In the genomic region with DNA sequence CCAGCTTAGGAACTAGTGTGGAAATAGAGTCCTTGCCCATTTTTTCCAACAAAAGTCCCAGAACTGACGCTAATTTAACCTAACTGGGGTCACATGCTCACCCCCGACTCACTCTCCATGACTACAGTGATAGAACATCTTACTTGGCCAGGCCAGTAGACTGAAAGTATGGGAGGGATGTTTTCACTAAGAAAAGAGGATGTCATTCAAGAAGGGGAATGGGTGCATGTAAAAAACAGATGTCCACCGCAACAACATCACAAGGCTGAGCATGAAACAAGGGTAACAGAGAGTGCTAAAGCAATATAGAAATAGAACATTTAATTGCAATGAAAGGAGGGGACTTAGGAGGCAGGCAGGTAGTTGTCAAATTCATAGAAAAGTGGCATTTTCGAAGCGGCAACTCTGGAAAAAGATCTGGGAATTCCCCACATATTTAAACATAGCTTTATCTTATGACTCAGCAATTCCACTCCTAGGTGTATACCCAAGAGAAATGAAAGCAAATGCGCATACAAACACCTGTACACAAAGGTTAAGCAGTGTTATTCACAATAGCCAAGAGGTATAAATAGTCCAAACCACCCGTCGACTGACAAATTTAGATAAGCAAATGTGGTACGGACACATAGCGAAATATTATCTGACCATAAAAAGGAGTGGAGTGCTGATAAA, we compare ENCODE assay signal across 11 cellular contexts. TPM values are rescaled to one million over a fixed set of nuclear protein-coding genes. Genes with fewer than 3 reads are reported as not detected.
DNase-seq lines count a peak whose midpoint lies in the region; ATAC-seq, FAIRE-seq and TF ChIP-seq lines count a peak whose summit lies in the region.
"Had no signal": no experiment of that assay in that cellular context is flagged by ENCODE, and none has a peak within 500 bp of the region (broad histone marks: within the 10 kb centered on the region; RNA-seq: fewer than 3 reads in every experiment).

No MANE protein-coding gene starts in this region.

- no peaks in the 10 kb centered on the region for H3K36me3 ChIP-seq in small intestine (ENCODE audit: control insufficient read depth in 2 of 2, insufficient read depth in 2 of 2, low read length in 2 of 2)

- no peak for FAIRE-seq in small intestine (lab: Jason Lieb, UNC)

- peak; percentile 68 to 76 for DNase-seq in foreskin keratinocyte
- no peak for DNase-seq in G401 (ENCODE audit: low spot score)
- no peak for DNase-seq in MV-4-11 (lab: John Stamatoyannopoulos, UW)
- DNase-seq in small intestine = no peak
- DNase-seq in activated T-cell treated with anti-CD3 and anti-CD28 coated beads for 4 hours = no peak
- DNase-seq: activated CD4-positive, alpha-beta T cell treated with anti-CD3 and anti-CD28 coated beads, Interleukin-2, amount 50 U/mL, for 4 hours; left ventricle myocardium superior; stimulated activated CD4-positive, alpha-beta T cell treated with anti-CD3 and anti-CD28 coated beads, Interleukin-15, amount 100 ng/mL, for 24 hours had no signal

- 36 to 59% (median 57%) methylated on average over 10 of the region's 10 CpGs for WGBS in small intestine, 3 donors

- TF ChIP-seq CTCF in foreskin keratinocyte (conservative IDR thresholded peaks at IDR 0.05) = no peak

- H3K4me1 ChIP-seq in foreskin keratinocyte (peaks cover 14% of the 10 kb centered on the region), small intestine (ENCODE audit: control insufficient read depth in 2 of 2, insufficient read depth in 1 of 2, low read depth in 1 of 2, low read length in 1 of 2) (no peaks in the 10 kb centered on the region)

- H3K27ac ChIP-seq in foreskin keratinocyte (peak overlapping the region; percentile 9), small intestine (ENCODE audit: low read depth in 1 of 2, low read length in 1 of 2) (no peak overlapping the region)

- ATAC-seq in GM18508 (IDR thresholded peaks at IDR 0.05; ENCODE audit: insufficient read depth, unreplicated experiment) (peak; percentile 49), GM21619 (IDR thresholded peaks at IDR 0.05; ENCODE audit: unreplicated experiment) (peak; percentile 60), HG03432 (IDR thresholded peaks at IDR 0.05; ENCODE audit: unreplicated experiment) (peak; percentile 65), foreskin keratinocyte (peak; percentile 63)
- ATAC-seq: left ventricle myocardium superior had no signal

- peaks cover 43% of the 10 kb centered on the region for H3K27me3 ChIP-seq in foreskin keratinocyte
- H3K27me3 ChIP-seq in small intestine (ENCODE audit: control insufficient read depth in 2 of 2, insufficient read depth in 2 of 2, low read length in 2 of 2) = no peaks in the 10 kb centered on the region

- no peak overlapping the region for H3K4me3 ChIP-seq in small intestine (ENCODE audit: low read depth in 1 of 2, low read length in 2 of 2)

- no peaks in the 10 kb centered on the region for H3K9me3 ChIP-seq in small intestine (ENCODE audit: control insufficient read depth, low read depth)

- in situ Hi-C loops in G401 (cut with HindIII; ENCODE audit: low sequenced_read_pairs) = no loop called here

RNA-seq across cellular contexts. Expression of gene UBE2E2, which starts 41.1 kb away (rescaled TPM):
- total RNA-seq in foreskin keratinocyte = 22.6 and 28.6 TPM in 2 replicates
- polyA plus RNA-seq in foreskin keratinocyte = 25.8 and 30.2 TPM in 2 replicates
- total RNA-seq in G401 (2014; rRNA removed; shearing (Covaris generic)) = not detected in 2 replicates
- 10 to 100 TPM in 1 of 3 donors, 1 to 10 TPM in 2; 1.1 to 10.2 (median 6.8) TPM for polyA plus RNA-seq in small intestine

Comparison
In these comparisons a context has a peak if more than half of its experiments do, and no peak if none do; other contexts are left out.
1. DNase-seq: peak in foreskin keratinocyte (2 of 2); none in G401 (single experiment), MV-4-11 (single experiment), small intestine (single experiment) and activated T-cell treated with anti-CD3 and anti-CD28 coated beads for 4 hours (single experiment).
2. RNA of gene UBE2E2, which starts 41.1 kb away (total RNA-seq): 22.6 to 28.6 TPM in foreskin keratinocyte; not detected in G401; every median in the first group is over 10 times any median in the second.
3. Peak in every context shown above with its lines, with median percentiles within 50 percentile points of each other: ATAC-seq.